ENCODE assay signal across 8 cellular contexts in the genomic region with DNA sequence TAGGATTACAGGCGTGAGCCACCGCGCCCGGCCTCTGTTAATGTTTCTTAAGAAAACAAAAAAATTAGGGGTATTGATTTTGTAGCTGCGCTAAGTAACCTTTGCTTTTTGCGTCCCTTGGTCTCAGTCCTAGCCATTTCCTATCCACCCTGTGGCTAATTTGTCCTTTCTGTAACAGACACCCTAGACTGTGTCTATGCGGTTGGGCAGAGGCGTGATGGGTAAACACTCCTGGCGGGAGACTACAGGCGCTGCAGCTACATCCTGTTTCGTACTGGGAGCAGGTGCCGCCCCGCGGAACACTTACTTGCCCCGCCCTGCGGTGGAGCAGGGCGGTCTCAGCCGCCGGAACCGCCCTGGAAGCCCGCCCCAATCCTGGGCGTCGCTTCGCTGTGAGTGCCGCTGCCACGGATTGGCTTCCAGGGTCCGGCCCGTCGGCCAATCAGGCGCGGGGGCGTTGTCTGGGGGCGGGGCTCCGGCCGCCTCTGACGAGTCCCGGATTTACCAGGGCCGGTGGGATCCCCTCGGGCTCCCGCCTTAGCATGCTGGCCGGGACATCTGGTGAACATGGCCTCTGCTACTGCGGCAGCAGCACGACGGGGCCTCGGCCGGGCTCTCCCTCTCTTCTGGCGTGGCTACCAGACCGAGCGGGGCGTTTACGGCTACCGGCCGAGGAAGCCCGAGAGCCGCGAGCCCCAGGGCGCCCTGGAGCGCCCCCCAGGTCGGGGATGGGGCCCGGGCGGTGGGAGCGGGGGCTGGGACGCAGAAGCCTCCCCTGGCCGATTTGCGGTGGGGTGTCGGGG. TPM values are rescaled to one million over a fixed set of nuclear protein-coding genes. Genes with fewer than 3 reads are reported as not detected.
A peak's percentile ranks its signal among the peaks of the same experiment; 100 is the strongest.
DNase-seq lines count a peak whose midpoint lies in the region; ATAC-seq and TF ChIP-seq lines count a peak whose summit lies in the region.

DHTKD1 (plus strand) TSS at position 488 of the 803 bp plus-strand sequence; CDS start at position 568, 80 bp downstream.

- peaks cover 16% of the 10 kb centered on the region for H3K4me1 Mint-ChIP-seq in CD4-positive, alpha-beta T cell (ENCODE audit: low read depth)

- TF ChIP-seq POLR2A in right lobe of liver (IDR thresholded peaks at IDR 0.05) = peak; percentile 89

- H3K27me3 Mint-ChIP-seq in CD4-positive, alpha-beta T cell = no peaks in the 10 kb centered on the region

- no peaks in the 10 kb centered on the region for H3K36me3 Mint-ChIP-seq in CD4-positive, alpha-beta T cell (ENCODE audit: low read depth)

- peaks cover 0 to 16% (median 5%) of the 10 kb centered on the region in 4 donors for H3K4me1 ChIP-seq in right lobe of liver

- TF ChIP-seq CTCF in CD4-positive, alpha-beta T cell (IDR thresholded peaks at IDR 0.05) = peak; percentile 27
- TF ChIP-seq CTCF in dorsolateral prefrontal cortex (IDR thresholded peaks at IDR 0.05 in 54 of 56, conservative IDR thresholded peaks at IDR 0.05 in 2 of 56; ENCODE audit: low read depth in 1 of 56, partially characterized antibody in 56 of 56) (peak in 48 of 56 donors; percentile 8 to 60 (median 42)), right lobe of liver (IDR thresholded peaks at IDR 0.05) (peak; percentile 32 to 60 (median 40))

- H3K9me3 ChIP-seq in CD4-positive, alpha-beta T cell (ENCODE audit: control insufficient read depth, low read length) = no peaks in the 10 kb centered on the region
- H3K9me3 ChIP-seq in right lobe of liver = no peaks in the 10 kb centered on the region

- peak within 1 kb of the TSS; percentile 95 for H3K27ac Mint-ChIP-seq in CD4-positive, alpha-beta T cell

- 7% methylated on average over 6 of the region's 66 CpGs for WGBS in right lobe of liver (ENCODE audit: insufficient coverage, low coverage, low lambda C conversion rate, missing lambda C conversion rate)

- POLR2A ChIA-PET in CD4-positive, alpha-beta T cell (lab: Charles Lee) = interaction anchor here (4.5 kb wide), 1 partner anchor 27 kb away, joined by 55 read pairs; the partner anchor contains the start of gene UPF2

- peak; percentile 95 to 99 (median 98) for DNase-seq in CD4-positive, alpha-beta T cell
- DNase-seq in NCI-H82 (lab: John Stamatoyannopoulos, UW) = peak; percentile 98
- DNase-seq in activated CD4-positive, alpha-beta T cell treated with anti-CD3 and anti-CD28 coated beads, Interleukin-2, amount 50 U/mL, for 48 hours = peak; percentile 99 to 100
- peak; percentile 97 to 100 (median 98) for DNase-seq in dorsolateral prefrontal cortex
- DNase-seq in right lobe of liver = peak; percentile 99 to 100 (median 99)
- peak; percentile 98 to 99 for DNase-seq in stimulated activated CD4-positive, alpha-beta T cell treated with anti-CD3 and anti-CD28 coated beads, Interleukin-4, amount 100 ng/mL, for 4 hours

- peak within 1 kb of the TSS; percentile 78 for H3K27ac ChIP-seq in CD4-positive, alpha-beta T cell (ENCODE audit: low read depth, low read length)
- H3K27ac ChIP-seq in dorsolateral prefrontal cortex (peak within 1 kb of the TSS in 58 of 59 donors; percentile 27 to 96 (median 88)), right lobe of liver (peak within 1 kb of the TSS; percentile 47 to 99 (median 89))

- CTCF ChIA-PET in CD4-positive, alpha-beta T cell (lab: Charles Lee) = interaction anchor here (0.7 to 2.1 kb wide), 4 partner anchors 26 to 1031 kb away, joined by 3 to 10 read pairs (median 3); partner anchors contain the start of genes OPTN and UPF2

- H3K4me3 ChIP-seq in dorsolateral prefrontal cortex = peak within 1 kb of the TSS; percentile 56 to 100 (median 96)
- H3K4me3 ChIP-seq in right lobe of liver = peak within 1 kb of the TSS; percentile 67 to 99 (median 76)

- H3K4me3 Mint-ChIP-seq in CD4-positive, alpha-beta T cell = peak within 1 kb of the TSS; percentile 91

- ATAC-seq in CD4-positive, alpha-beta T cell (ENCODE audit: poor library complexity) = peak; percentile 98
- ATAC-seq in GM19397 (IDR thresholded peaks at IDR 0.05; ENCODE audit: unreplicated experiment) (peak; percentile 99), HG03571 (IDR thresholded peaks at IDR 0.05; ENCODE audit: unreplicated experiment) (peak; percentile 97), right lobe of liver (peak; percentile 89 to 98 (median 92))

- H3K27me3 ChIP-seq in CD4-positive, alpha-beta T cell (ENCODE audit: control insufficient read depth, insufficient read depth, low read length) = no peaks in the 10 kb centered on the region
- H3K27me3 ChIP-seq in dorsolateral prefrontal cortex = no peaks in the 10 kb centered on the region
- H3K27me3 ChIP-seq in right lobe of liver = no peaks in the 10 kb centered on the region

- no peaks in the 10 kb centered on the region for H3K9me3 Mint-ChIP-seq in CD4-positive, alpha-beta T cell

- intact Hi-C loops in CD4-positive, alpha-beta T cell (cut with DNase I, micrococcal nuclease) = loop anchor here (1.0 to 10.0 kb wide), 6 partner anchors 25 to 1234 kb away; partner anchors contain the start of genes SEC61A2 (in 2 of the 2), CDC123 (in 1 of the 2), NUDT5 (in 1 of the 2) and PHYH (in 1 of the 2)
- intact Hi-C loops in dorsolateral prefrontal cortex (cut with DNase I) (loop anchor here (1.0 to 10.0 kb wide), 3 partner anchors 25 to 1276 kb away; partner anchors contain the start of genes SEC61A2 (in 1 of the 2) and SEPHS1 (in 1 of the 2)), right lobe of liver (cut with DNase I) (no loop called here)

- no peaks in the 10 kb centered on the region for H3K36me3 ChIP-seq in right lobe of liver

RNA-seq across cellular contexts. Expression of gene DHTKD1, which starts in this region (rescaled TPM):
- total RNA-seq in CD4-positive, alpha-beta T cell = 1 to 10 TPM; 5.1 to 5.3 TPM
- 10 to 100 TPM; 19.5 to 48.8 (median 27.8) TPM for total RNA-seq in dorsolateral prefrontal cortex
- total RNA-seq in right lobe of liver = 100 to 1,000 TPM in 3 of 6 experiments, 10 to 100 TPM in 3; 65.8 to 166 (median 100) TPM

Comparison
In these comparisons a context has a peak if more than half of its experiments do, and no peak if none do; other contexts are left out.
1. Peak in every context shown above with its lines: DNase-seq, ATAC-seq, H3K4me3 ChIP-seq and H3K27ac ChIP-seq.
2. intact Hi-C loops: an anchor here in CD4-positive, alpha-beta T cell (1.0 to 10.0 kb wide) and dorsolateral prefrontal cortex (1.0 to 10.0 kb wide); none called in right lobe of liver.